In the genomic region with DNA sequence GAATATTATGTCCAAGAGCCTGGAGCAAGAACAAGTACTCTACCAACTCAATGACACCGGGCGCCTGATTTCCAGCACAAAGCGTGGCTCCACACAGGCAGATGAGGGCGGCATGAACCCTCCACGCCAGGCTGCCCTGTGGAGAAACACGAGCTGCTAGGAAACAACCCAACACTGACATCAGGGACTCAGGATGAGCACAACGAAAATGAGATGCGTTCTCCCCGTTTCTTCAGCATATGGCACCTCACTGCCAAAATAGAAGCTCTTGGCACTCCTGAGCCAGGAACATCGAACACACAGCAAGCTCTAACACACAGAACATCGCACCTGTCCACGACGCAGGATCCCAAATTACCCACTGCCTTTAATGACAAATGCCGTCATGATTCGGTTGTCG, we compare ENCODE assay signal across 17 cellular contexts.
A peak's percentile ranks its signal among the peaks of the same experiment; 100 is the strongest.
DNase-seq lines count a peak whose midpoint lies in the region; ATAC-seq and TF ChIP-seq lines count a peak whose summit lies in the region.
"Had no signal": no experiment of that assay in that cellular context is flagged by ENCODE, and none has a peak within 500 bp of the region (broad histone marks: within the 10 kb centered on the region; RNA-seq: fewer than 3 reads in every experiment).

No MANE protein-coding gene starts in this region.

- no peaks in the 10 kb centered on the region for H3K9me3 Mint-ChIP-seq in activated T-cell treated with anti-CD3 and anti-CD28 coated beads, Interleukin-2, amount 50 U/mL, for 24 hours
- H3K9me3 Mint-ChIP-seq in activated T-cell treated with anti-CD3 and anti-CD28 coated beads, Interleukin-2, amount 50 U/mL, for 72 hours, result no peaks in the 10 kb centered on the region
- no peaks in the 10 kb centered on the region for H3K9me3 Mint-ChIP-seq in nephron progenitor cell
- no peaks in the 10 kb centered on the region for H3K9me3 Mint-ChIP-seq in immature natural killer cell
- H3K9me3 Mint-ChIP-seq: CD8-positive, alpha-beta T cell; HFFc6 had no signal

- no peaks in the 10 kb centered on the region for H3K27me3 Mint-ChIP-seq in activated T-cell treated with anti-CD3 and anti-CD28 coated beads, Interleukin-2, amount 50 U/mL, for 24 hours
- no peaks in the 10 kb centered on the region for H3K27me3 Mint-ChIP-seq in activated T-cell treated with anti-CD3 and anti-CD28 coated beads, Interleukin-2, amount 50 U/mL, for 72 hours (ENCODE audit: low read depth)
- H3K27me3 Mint-ChIP-seq in nephron progenitor cell (ENCODE audit: low read depth, poor library complexity), result no peaks in the 10 kb centered on the region
- H3K27me3 Mint-ChIP-seq in immature natural killer cell (ENCODE audit: low read depth in 3 of 3), result peaks cover 0 to 3% (median 0%) of the 10 kb centered on the region in 3 donors

- H3K4me3 Mint-ChIP-seq in activated T-cell treated with anti-CD3 and anti-CD28 coated beads, Interleukin-2, amount 50 U/mL, for 24 hours, result no peak overlapping the region
- H3K4me3 Mint-ChIP-seq in activated T-cell treated with anti-CD3 and anti-CD28 coated beads, Interleukin-2, amount 50 U/mL, for 72 hours, result no peak overlapping the region
- H3K4me3 Mint-ChIP-seq in nephron progenitor cell (no peak overlapping the region), immature natural killer cell (no peak overlapping the region)
- H3K4me3 Mint-ChIP-seq: CD14-positive monocyte; CD8-positive, alpha-beta T cell; HFFc6 had no signal

- no peak for TF ChIP-seq CTCF in nephron progenitor cell (IDR thresholded peaks at IDR 0.05)

- H3K27ac Mint-ChIP-seq in activated T-cell treated with anti-CD3 and anti-CD28 coated beads, Interleukin-2, amount 50 U/mL, for 24 hours, result peak overlapping the region; percentile 65
- H3K27ac Mint-ChIP-seq in activated T-cell treated with anti-CD3 and anti-CD28 coated beads, Interleukin-2, amount 50 U/mL, for 72 hours, result no peak overlapping the region
- H3K27ac Mint-ChIP-seq in nephron progenitor cell (peak overlapping the region; percentile 64), immature natural killer cell (no peak overlapping the region)
- H3K27ac Mint-ChIP-seq: CD8-positive, alpha-beta T cell; HFFc6 had no signal

- peaks cover 96% of the 10 kb centered on the region for H3K36me3 Mint-ChIP-seq in activated T-cell treated with anti-CD3 and anti-CD28 coated beads, Interleukin-2, amount 50 U/mL, for 24 hours (ENCODE audit: low read depth)
- H3K36me3 Mint-ChIP-seq in activated T-cell treated with anti-CD3 and anti-CD28 coated beads, Interleukin-2, amount 50 U/mL, for 72 hours (ENCODE audit: insufficient read depth in 2 of 2), result peaks cover 13 to 22% of the 10 kb centered on the region in 2 donors
- H3K36me3 Mint-ChIP-seq in nephron progenitor cell (ENCODE audit: low read depth) (peaks cover 79% of the 10 kb centered on the region), immature natural killer cell (peaks cover 3 to 60% (median 22%) of the 10 kb centered on the region in 3 donors)

- no peaks in the 10 kb centered on the region for H3K4me1 Mint-ChIP-seq in activated T-cell treated with anti-CD3 and anti-CD28 coated beads, Interleukin-2, amount 50 U/mL, for 24 hours (ENCODE audit: low read depth)
- H3K4me1 Mint-ChIP-seq in activated T-cell treated with anti-CD3 and anti-CD28 coated beads, Interleukin-2, amount 50 U/mL, for 72 hours (ENCODE audit: low read depth), result no peaks in the 10 kb centered on the region
- H3K4me1 Mint-ChIP-seq in nephron progenitor cell, result peaks cover 4% of the 10 kb centered on the region
- H3K4me1 Mint-ChIP-seq in immature natural killer cell, result no peaks in the 10 kb centered on the region

- DNase-seq in activated T-cell treated with anti-CD3 and anti-CD28 coated beads, Interleukin-2, amount 50 U/mL, for 24 hours, result no peak
- DNase-seq in activated T-cell treated with anti-CD3 and anti-CD28 coated beads, Interleukin-2, amount 50 U/mL, for 72 hours, result no peak
- peak; percentile 44 for DNase-seq in cerebellum (ENCODE audit: low spot score)
- DNase-seq in nephron progenitor cell, result no peak
- no peak for DNase-seq in immature natural killer cell
- no peak for DNase-seq in SHP77 treated with DMSO at 0.1 percent for 48 hours (lab: John Stamatoyannopoulos, UW)
- DNase-seq in activated CD8-positive, alpha-beta memory T cell treated with anti-CD3 and anti-CD28 coated beads for 24 hours, result no peak
- DNase-seq: CD8-positive, alpha-beta T cell; COR-L47; DMS153; DMS79 treated with DMSO at 0.1 percent for 48 hours; EL; GDM1; HCEC 1CT; HFFc6 had no signal

- no peak for ATAC-seq in activated T-cell treated with anti-CD3 and anti-CD28 coated beads, Interleukin-2, amount 50 U/mL, for 72 hours (replicated peaks in 1 of 2)
- no peak for ATAC-seq in HG03439 (IDR thresholded peaks at IDR 0.05; ENCODE audit: unreplicated experiment)
- ATAC-seq: CD8-positive, alpha-beta T cell had no signal

Comparison
In these comparisons a context has a peak if more than half of its experiments do, and no peak if none do; other contexts are left out.
1. H3K27ac Mint-ChIP-seq: peak in activated T-cell treated with anti-CD3 and anti-CD28 coated beads, Interleukin-2, amount 50 U/mL, for 24 hours (single experiment) and nephron progenitor cell (single experiment); none in activated T-cell treated with anti-CD3 and anti-CD28 coated beads, Interleukin-2, amount 50 U/mL, for 72 hours (single experiment) and immature natural killer cell (0 of 6).